9 cellular contexts compared by ENCODE assay signal in genomic region chr5:116573617-116574431, GRCh38. TPM values are rescaled to one million over a fixed set of nuclear protein-coding genes. Genes with fewer than 3 reads are reported as not detected.
DNase-seq lines count a peak whose midpoint lies in the region; ATAC-seq and TF ChIP-seq lines count a peak whose summit lies in the region.
"Had no signal": no experiment of that assay in that cellular context is flagged by ENCODE, and none has a peak within 500 bp of the region (broad histone marks: within the 10 kb centered on the region; RNA-seq: fewer than 3 reads in every experiment).

No MANE protein-coding gene starts in this region.

- H3K27me3 ChIP-seq in SJCRH30 (no peaks in the 10 kb centered on the region), endodermal cell (ENCODE audit: control insufficient read depth, insufficient read depth, low read length, poor library complexity, severe bottlenecking) (no peaks in the 10 kb centered on the region)

- H3K27ac ChIP-seq in SJCRH30 (peak overlapping the region; percentile 90), endodermal cell (ENCODE audit: low read depth, low read length) (peak overlapping the region; percentile 75), urinary bladder (ENCODE audit: low read depth) (no peak overlapping the region)

- peaks cover 30% of the 10 kb centered on the region for H3K4me1 Mint-ChIP-seq in endodermal cell

- ATAC-seq in mucosa of descending colon (peak; percentile 16), GM21360 (IDR thresholded peaks at IDR 0.05; ENCODE audit: unreplicated experiment) (no peak)

- H3K9me3 Mint-ChIP-seq in endodermal cell, result no peaks in the 10 kb centered on the region

- H3K36me3 ChIP-seq in SJCRH30 (peaks cover 7% of the 10 kb centered on the region; the same call in 1 of the 2 replicates), endodermal cell (ENCODE audit: control insufficient read depth, insufficient read depth, low read length) (no peaks in the 10 kb centered on the region), mucosa of descending colon (ENCODE audit: low read depth) (no peaks in the 10 kb centered on the region), urinary bladder (ENCODE audit: insufficient read depth) (no peaks in the 10 kb centered on the region)

- intact Hi-C loops in mucosa of descending colon (cut with DNase I, micrococcal nuclease), result loop anchor here in 1 of 2 donors (10.0 kb wide), 1 partner anchor 439 kb away; no protein-coding TSS in a partner anchor

- H3K9me3 ChIP-seq in SJCRH30 (replicated peaks) (peaks cover 4% of the 10 kb centered on the region; the same call in 1 of the 2 replicates), endodermal cell (ENCODE audit: control insufficient read depth, low read length) (no peaks in the 10 kb centered on the region), mucosa of descending colon (no peaks in the 10 kb centered on the region)

- no peak for TF ChIP-seq CTCF in endodermal cell (conservative IDR thresholded peaks at IDR 0.05)
- no peak for TF ChIP-seq CTCF in mucosa of descending colon (IDR thresholded peaks at IDR 0.05)

- H3K4me3 ChIP-seq in SJCRH30 (peak overlapping the region; percentile 86), endodermal cell (ENCODE audit: low read length) (peak overlapping the region; percentile 94), mucosa of descending colon (peak overlapping the region; percentile 59), urinary bladder (ENCODE audit: low read depth, low read length) (peak overlapping the region; percentile 50)

- peak overlapping the region; percentile 100 for H3K4me3 Mint-ChIP-seq in endodermal cell

- 0 to 1% methylated on average over 24 to 70 of the region's 70 CpGs for WGBS in endodermal cell (ENCODE audit: insufficient coverage in 1 of 2, insufficient read length in 1 of 2), 2 experiments
- WGBS in urinary bladder, result under 1% methylated on average over 70 of the region's 70 CpGs

- peaks cover 20% of the 10 kb centered on the region for H3K36me3 Mint-ChIP-seq in endodermal cell (ENCODE audit: low read depth)

- no peaks in the 10 kb centered on the region for H3K27me3 Mint-ChIP-seq in endodermal cell (ENCODE audit: insufficient read depth)

- peaks cover 21% of the 10 kb centered on the region for H3K4me1 ChIP-seq in SJCRH30
- H3K4me1 ChIP-seq in endodermal cell (ENCODE audit: control insufficient read depth, insufficient read depth, low read length), result no peaks in the 10 kb centered on the region
- H3K4me1 ChIP-seq in mucosa of descending colon (ENCODE audit: low read depth), result no peaks in the 10 kb centered on the region
- no peaks in the 10 kb centered on the region for H3K4me1 ChIP-seq in urinary bladder (ENCODE audit: insufficient read depth)

- peak overlapping the region; percentile 98 for H3K27ac Mint-ChIP-seq in endodermal cell

- peak overlapping the region; percentile 72 for H3K9ac ChIP-seq in endodermal cell (ENCODE audit: extremely low read depth, low read length, poor library complexity, severe bottlenecking)

- peak in 2 of 3 experiments; percentile 65 to 70 for DNase-seq in NCI-H1417 (lab: John Stamatoyannopoulos, UW)
- no peak for DNase-seq in NCI-H1417 treated with DMSO at 0.1 percent for 48 hours (lab: John Stamatoyannopoulos, UW)
- DNase-seq in SJCRH30, result peak; percentile 54 to 65
- DNase-seq in endodermal cell, result peak; percentile 65
- DNase-seq in mucosa of descending colon, result peak; percentile 41 to 64 (median 62)
- DNase-seq in NCI-H1436 treated with DMSO at 0.1 percent for 48 hours (lab: John Stamatoyannopoulos, UW), result no peak
- DNase-seq: DND-41 had no signal

RNA-seq across cellular contexts. Expression of gene SEMA6A, which starts 0.8 kb away (rescaled TPM):
- total RNA-seq in SJCRH30 (2014; rRNA removed; shearing (Covaris generic)), result 53.5 and 63.2 TPM in 2 replicates
- total RNA-seq in endodermal cell, result 100 to 1,000 TPM in 1 of 2 donors, 10 to 100 TPM in 1; 79.6 to 328 TPM
- 73.8 TPM for polyA plus RNA-seq in endodermal cell (2013, experiment 1 of 2)
- 61.4 TPM for polyA plus RNA-seq in endodermal cell (2013, experiment 2 of 2)
- total RNA-seq in mucosa of descending colon, result 100 to 1,000 TPM in 2 of 3 donors, 10 to 100 TPM in 1; 90.0 to 137 (median 106) TPM
- 54.0 TPM for total RNA-seq in urinary bladder
- polyA plus RNA-seq in urinary bladder, result 6.6 TPM

Comparison
In these comparisons a context has a peak if more than half of its experiments do, and no peak if none do; other contexts are left out.
1. DNase-seq: peak in NCI-H1417 (2 of 3), SJCRH30 (2 of 2), endodermal cell (single experiment) and mucosa of descending colon (3 of 3); none in NCI-H1417 treated with DMSO at 0.1 percent for 48 hours (single experiment) and NCI-H1436 treated with DMSO at 0.1 percent for 48 hours (single experiment).
2. Peak in every context shown above with its lines, with median percentiles within 50 percentile points of each other: H3K4me3 ChIP-seq.